Comparison of ENCODE assay signal across 13 cellular contexts in genomic region chr19:11198769-11199469, GRCh38. TPM values are rescaled to one million over a fixed set of nuclear protein-coding genes. Genes with fewer than 3 reads are reported as not detected.
DNase-seq lines count a peak whose midpoint lies in the region; ATAC-seq and TF ChIP-seq lines count a peak whose summit lies in the region.
"Had no signal": no experiment of that assay in that cellular context is flagged by ENCODE, and none has a peak within 500 bp of the region (broad histone marks: within the 10 kb centered on the region; RNA-seq: fewer than 3 reads in every experiment).

No MANE protein-coding gene starts in this region.

- no peaks in the 10 kb centered on the region for H3K9me3 ChIP-seq in right cardiac atrium (ENCODE audit: control insufficient read depth, low read length)

- H3K9ac ChIP-seq in rectal smooth muscle tissue (ENCODE audit: low read length): no peak overlapping the region

- no peak for TF ChIP-seq CTCF in VCaP (conservative IDR thresholded peaks at IDR 0.05)

- peak; percentile 51 for DNase-seq in Caki2 (ENCODE audit: low read depth)
- peak in 1 of 3 donors; percentile 59 for DNase-seq in right cardiac atrium
- no peak for DNase-seq in HK-2 (ENCODE audit: unreplicated experiment)
- DNase-seq: activated CD4-positive, alpha-beta T cell treated with anti-CD3 and anti-CD28 coated beads, Interleukin-2, amount 50 U/mL, for 4 hours; hippocampal formation; NCI-H2029; NK-92 treated with Interleukin-12 subunit alpha and Interleukin-12 subunit beta, amount 100 ng/mL, for 24 hours had no signal

- in situ Hi-C loops in Caki2 (cut with HindIII; ENCODE audit: low pct_unique_long_range_greater_than_20kb, low sequenced_read_pairs): no loop called here

- H3K4me1 ChIP-seq in right cardiac atrium (ENCODE audit: control insufficient read depth, insufficient read depth, low read length): peaks cover 7% of the 10 kb centered on the region
- peaks cover 21% of the 10 kb centered on the region for H3K4me1 ChIP-seq in rectal smooth muscle tissue (ENCODE audit: control insufficient read depth, insufficient read depth, low read length)

- no peak for ATAC-seq in right cardiac atrium
- no peak for ATAC-seq in HG03039 (IDR thresholded peaks at IDR 0.05; ENCODE audit: unreplicated experiment)
- no peak for ATAC-seq in GM21528 (IDR thresholded peaks at IDR 0.05; ENCODE audit: low FRiP score, unreplicated experiment)
- no peak for ATAC-seq in HG03196 (IDR thresholded peaks at IDR 0.05; ENCODE audit: unreplicated experiment)

- H3K27ac ChIP-seq in VCaP (peak overlapping the region; percentile 73), right cardiac atrium (ENCODE audit: low read length) (peak overlapping the region; percentile 65), rectal smooth muscle tissue (ENCODE audit: low read depth, low read length) (peak overlapping the region; percentile 94)

- H3K4me3 ChIP-seq in right cardiac atrium (ENCODE audit: low read length): no peak overlapping the region
- H3K4me3 ChIP-seq in rectal smooth muscle tissue (ENCODE audit: low read length): no peak overlapping the region

- 59% methylated on average over 9 of the region's 9 CpGs for WGBS in right cardiac atrium

- H3K36me3 ChIP-seq in rectal smooth muscle tissue (ENCODE audit: control insufficient read depth, insufficient read depth, low read length): no peaks in the 10 kb centered on the region

- H3K27me3 ChIP-seq in right cardiac atrium (ENCODE audit: control insufficient read depth, insufficient read depth): no peaks in the 10 kb centered on the region
- no peaks in the 10 kb centered on the region for H3K27me3 ChIP-seq in rectal smooth muscle tissue (ENCODE audit: control insufficient read depth, insufficient read depth, low read length)

- intact Hi-C loops in right cardiac atrium (cut with DNase I): loop anchor here in 2 of 4 donors (5.0 kb wide), 2 partner anchors 37 to 57 kb away; no protein-coding TSS in a partner anchor

RNA-seq across cellular contexts. Expression of gene KANK2, which starts 1.6 kb away (rescaled TPM):
- 49.3 and 71.1 TPM in 2 replicates for total RNA-seq in Caki2 (2014; rRNA removed; shearing (Covaris generic); ENCODE audit: low replicate concordance)
- total RNA-seq in right cardiac atrium: 100 to 1,000 TPM; 244 to 324 (median 295) TPM
- 259 TPM for polyA plus RNA-seq in right cardiac atrium

RNA-seq across cellular contexts. Expression of gene ANGPTL8, which starts 40.5 kb away (rescaled TPM):
- not detected in 2 replicates for total RNA-seq in Caki2 (2014; rRNA removed; shearing (Covaris generic); ENCODE audit: low replicate concordance)
- total RNA-seq in right cardiac atrium: under 1 TPM in 3 of 4 donors, not detected in 1; 0.47 to 0.84 (median 0.51) TPM
- polyA plus RNA-seq in right cardiac atrium: 4.8 TPM
- total RNA-seq: mononuclear cell had no signal

RNA-seq across cellular contexts. Expression of gene SPC24, which starts 43.3 kb away (rescaled TPM):
- total RNA-seq in Caki2 (2014; rRNA removed; shearing (Covaris generic); ENCODE audit: low replicate concordance): 159 and 194 TPM in 2 replicates
- total RNA-seq in right cardiac atrium: 1 to 10 TPM in 3 of 4 donors, under 1 TPM in 1; 0.56 to 4.4 (median 3.4) TPM
- 1.6 TPM for polyA plus RNA-seq in right cardiac atrium

Comparison
In these comparisons a context has a peak if more than half of its experiments do, and no peak if none do; other contexts are left out.
1. RNA of gene SPC24, which starts 43.3 kb away (total RNA-seq): 159 to 194 TPM in Caki2; 0.56 to 4.4 TPM in right cardiac atrium; every median in the first group is over 10 times any median in the second.
2. Peak in every context shown above with its lines, with median percentiles within 50 percentile points of each other: H3K27ac ChIP-seq.